ENCODE assay signal across 16 cellular contexts in genomic region chr7:81710751-81711150, GRCh38. TPM values are rescaled to one million over a fixed set of nuclear protein-coding genes. Genes with fewer than 3 reads are reported as not detected.
DNase-seq lines count a peak whose midpoint lies in the region; ATAC-seq and TF ChIP-seq lines count a peak whose summit lies in the region.
"Had no signal": no experiment of that assay in that cellular context is flagged by ENCODE, and none has a peak within 500 bp of the region (broad histone marks: within the 10 kb centered on the region; RNA-seq: fewer than 3 reads in every experiment).

No MANE protein-coding gene starts in this region.

- no peaks in the 10 kb centered on the region for H3K36me3 ChIP-seq in spleen
- H3K36me3 ChIP-seq: BLaER1 had no signal

- peak overlapping the region; percentile 67 for H3K27ac Mint-ChIP-seq in neural crest cell (ENCODE audit: unreplicated experiment)
- H3K27ac Mint-ChIP-seq: CD8-positive, alpha-beta memory T cell; GM23338 had no signal

- no peak overlapping the region for H3K4me3 Mint-ChIP-seq in neural crest cell
- H3K4me3 Mint-ChIP-seq: CD8-positive, alpha-beta memory T cell; GM23338 had no signal

- no peaks in the 10 kb centered on the region for H3K27me3 Mint-ChIP-seq in neural crest cell (ENCODE audit: low read depth)
- H3K27me3 Mint-ChIP-seq: CD8-positive, alpha-beta memory T cell had no signal

- peaks cover 15% of the 10 kb centered on the region for H3K4me1 Mint-ChIP-seq in neural crest cell
- H3K4me1 Mint-ChIP-seq: CD8-positive, alpha-beta memory T cell had no signal

- TF ChIP-seq POLR2A in spleen (IDR thresholded peaks at IDR 0.05) = no peak

- DNase-seq in DMS53 (lab: John Stamatoyannopoulos, UW) (peak; percentile 29), DMS79 treated with DMSO at 0.1 percent for 48 hours (lab: John Stamatoyannopoulos, UW) (peak; percentile 33), NCI-H345 treated with DMSO at 0.1 percent for 48 hours (lab: John Stamatoyannopoulos, UW; ENCODE audit: unreplicated experiment) (peak; percentile 27), neural crest cell (ENCODE audit: low read depth, low spot score) (no peak), spleen (no peak), globus pallidus (ENCODE audit: low spot score) (no peak)
- DNase-seq in effector CD4-positive, alpha-beta T cell = no peak
- DNase-seq: AML-193; Caco-2; CD8-positive, alpha-beta memory T cell; EL; H7 had no signal

- H3K4me3 ChIP-seq in spleen = no peak overlapping the region
- H3K4me3 ChIP-seq: BLaER1, GM23338 had no signal

- no peak for ATAC-seq in HG02840 (IDR thresholded peaks at IDR 0.05; ENCODE audit: low FRiP score, unreplicated experiment)
- ATAC-seq: GM23338 had no signal

- no peaks in the 10 kb centered on the region for H3K4me1 ChIP-seq in spleen
- H3K4me1 ChIP-seq: Caco-2 had no signal

- no peaks in the 10 kb centered on the region for H3K36me3 Mint-ChIP-seq in neural crest cell (ENCODE audit: low read depth)
- H3K36me3 Mint-ChIP-seq: CD8-positive, alpha-beta memory T cell had no signal

- H3K9me3 ChIP-seq in spleen = no peaks in the 10 kb centered on the region
- H3K9me3 ChIP-seq: BLaER1, Caco-2 had no signal

- intact Hi-C loops in spleen (cut with DNase I; ENCODE audit: low total_unique reads) = no loop called here

- no peak overlapping the region for H3K27ac ChIP-seq in spleen
- H3K27ac ChIP-seq: BLaER1 had no signal

- WGBS in spleen, 5 donors = 77 to 100% (median 88%) methylated on average over 1 of the region's 1 CpG

- H3K27me3 ChIP-seq in spleen (replicated peaks in 1 of 7) = no peaks in the 10 kb centered on the region
- H3K27me3 ChIP-seq: BLaER1 had no signal

- no peaks in the 10 kb centered on the region for H3K9me3 Mint-ChIP-seq in neural crest cell
- H3K9me3 Mint-ChIP-seq: GM23338 had no signal

- no peak for TF ChIP-seq CTCF in neural crest cell (conservative IDR thresholded peaks at IDR 0.05)
- TF ChIP-seq CTCF in spleen (IDR thresholded peaks at IDR 0.05 in 8 of 11, conservative IDR thresholded peaks at IDR 0.05 in 3 of 11) = no peak

RNA-seq across cellular contexts. Expression of gene HGF, which starts 59.1 kb away (rescaled TPM):
- 0.05 and 0.14 TPM in 2 replicates for total RNA-seq in neural crest cell
- total RNA-seq in spleen = 10 to 100 TPM; 10.4 to 33.6 (median 24.8) TPM
- 1 to 10 TPM in 1 of 3 donors, under 1 TPM in 2; 0.80 to 1.3 (median 0.87) TPM for polyA plus RNA-seq in spleen
- total RNA-seq: Caco-2; CD8-positive, alpha-beta memory T cell; H7; HT1080 had no signal
- polyA plus RNA-seq: CD8-positive, alpha-beta memory T cell had no signal

Comparison
In these comparisons a context has a peak if more than half of its experiments do, and no peak if none do; other contexts are left out.
1. DNase-seq: peak in DMS53 (single experiment), DMS79 treated with DMSO at 0.1 percent for 48 hours (single experiment) and NCI-H345 treated with DMSO at 0.1 percent for 48 hours (single experiment); none in neural crest cell (single experiment), spleen (single experiment), effector CD4-positive, alpha-beta T cell (single experiment) and globus pallidus (single experiment).
2. RNA of gene HGF, which starts 59.1 kb away (total RNA-seq): 10.4 to 33.6 TPM in spleen; 0.05 to 0.14 TPM in neural crest cell; every median in the first group is over 10 times any median in the second.